In genomic region chr17:17679748-17680147, GRCh38 we compare ENCODE assay signal across 17 cellular contexts. TPM values are rescaled to one million over a fixed set of nuclear protein-coding genes. Genes with fewer than 3 reads are reported as not detected.
DNase-seq lines count a peak whose midpoint lies in the region; TF ChIP-seq lines count a peak whose summit lies in the region.
"Had no signal": no experiment of that assay in that cellular context is flagged by ENCODE, and none has a peak within 500 bp of the region (broad histone marks: within the 10 kb centered on the region; RNA-seq: fewer than 3 reads in every experiment).

No MANE protein-coding gene starts in this region.

- no peak overlapping the region for H3K14ac ChIP-seq in neuronal stem cell (ENCODE audit: low read length)

- H4K20me1 ChIP-seq in MM.1S (ENCODE audit: insufficient read depth, low read length), result no peaks in the 10 kb centered on the region

- no peak overlapping the region for H3K27ac Mint-ChIP-seq in activated CD4-positive, alpha-beta T cell treated with anti-CD3 and anti-CD28 coated beads, Interleukin-2, amount 10 ng/mL, durations not matched to agents 24 days and 14 days
- H3K27ac Mint-ChIP-seq in nephron, result peak overlapping the region in 1 of 3 experiments; percentile 37

- H3K36me3 ChIP-seq in neuronal stem cell (replicated peaks in 1 of 2; ENCODE audit: control insufficient read depth in 2 of 2, insufficient read depth in 2 of 2, low read length in 2 of 2) (peaks cover 0 to 8% of the 10 kb centered on the region in 2 donors), MM.1S (replicated peaks; ENCODE audit: insufficient read depth, low read length) (no peaks in the 10 kb centered on the region)

- peak overlapping the region; percentile 91 for H3K27ac ChIP-seq in RWPE1
- H3K27ac ChIP-seq in neuronal stem cell (replicated peaks; ENCODE audit: low read length), result no peak overlapping the region
- H3K27ac ChIP-seq in MM.1S (ENCODE audit: low read length), result no peak overlapping the region
- H3K27ac ChIP-seq: BLaER1, GM23248 had no signal

- no peak overlapping the region for H2BK120ac ChIP-seq in neuronal stem cell (ENCODE audit: low read depth, low read length)

- H2BK15ac ChIP-seq in neuronal stem cell (ENCODE audit: low read length), result peak overlapping the region; percentile 15

- no peak overlapping the region for H3K18ac ChIP-seq in neuronal stem cell (ENCODE audit: low read length)

- H2BK5ac ChIP-seq in neuronal stem cell (ENCODE audit: low read length), result no peak overlapping the region

- peak; percentile 55 for DNase-seq in activated CD4-positive, alpha-beta T cell treated with anti-CD3 and anti-CD28 coated beads, Interleukin-2, amount 10 ng/mL, durations not matched to agents 24 days and 14 days
- DNase-seq in activated CD4-positive, alpha-beta T cell treated with anti-CD3 and anti-CD28 coated beads for 1 hour, result no peak
- DNase-seq in RWPE1 (ENCODE audit: low spot score), result no peak
- DNase-seq in neuronal stem cell (ENCODE audit: low spot score), result no peak
- no peak for DNase-seq in NCI-H1092 treated with DMSO at 0.1 percent for 48 hours (lab: John Stamatoyannopoulos, UW)
- DNase-seq in anterior cingulate cortex (lab: John Stamatoyannopoulos, UW), result no peak
- no peak for DNase-seq in MM.1S
- DNase-seq: Calu3; CD4-positive, alpha-beta memory T cell; COR-L47; DMS79 treated with DMSO at 0.1 percent for 48 hours; GF-D8; GM23248; H7; HCEC 1CT had no signal

- H3K23ac ChIP-seq in neuronal stem cell (ENCODE audit: low read depth, low read length, poor library complexity), result no peak overlapping the region

- peak overlapping the region; percentile 0 for H2AK5ac ChIP-seq in neuronal stem cell (ENCODE audit: low read depth, low read length)

- H3K4me3 ChIP-seq in neuronal stem cell (ENCODE audit: low read length in 2 of 2) (no peak overlapping the region), MM.1S (ENCODE audit: low read length) (no peak overlapping the region)
- H3K4me3 ChIP-seq: BLaER1, GM23248 had no signal

- no peaks in the 10 kb centered on the region for H3K9me3 Mint-ChIP-seq in activated CD4-positive, alpha-beta T cell treated with anti-CD3 and anti-CD28 coated beads, Interleukin-2, amount 10 ng/mL, durations not matched to agents 24 days and 14 days
- H3K9me3 Mint-ChIP-seq in nephron, result no peaks in the 10 kb centered on the region
- H3K9me3 Mint-ChIP-seq: CD4-positive, alpha-beta memory T cell had no signal

- H3K27me3 ChIP-seq in neuronal stem cell (ENCODE audit: control insufficient read depth in 3 of 3, insufficient read depth in 3 of 3, low read depth in 1 of 3, low read length in 3 of 3) (peaks cover 0 to 19% (median 0%) of the 10 kb centered on the region in 3 experiments), MM.1S (replicated peaks; ENCODE audit: insufficient read depth, low read length) (no peaks in the 10 kb centered on the region)
- H3K27me3 ChIP-seq: BLaER1 had no signal

- H4K8ac ChIP-seq in neuronal stem cell (ENCODE audit: low read depth, low read length), result no peak overlapping the region

- POLR2A ChIA-PET in RWPE1 (lab: Yijun Ruan, JAX; ENCODE audit: low non-redundant PET), result interaction anchor here (0.8 kb wide), 1 partner anchor 13 kb away, joined by 3 read pairs; no protein-coding TSS in a partner anchor

- CTCF ChIA-PET in RWPE1 (lab: Yijun Ruan, JAX), result interaction anchor here (1.1 to 1.3 kb wide), 2 partner anchors 7 to 182 kb away, joined by 3 to 4 read pairs; no protein-coding TSS in a partner anchor

- H3K27me3 Mint-ChIP-seq in activated CD4-positive, alpha-beta T cell treated with anti-CD3 and anti-CD28 coated beads, Interleukin-2, amount 10 ng/mL, durations not matched to agents 24 days and 14 days, result peaks cover 15% of the 10 kb centered on the region
- H3K27me3 Mint-ChIP-seq in nephron (ENCODE audit: low read depth), result peaks cover 25% of the 10 kb centered on the region

- no peak overlapping the region for H3K4ac ChIP-seq in neuronal stem cell (ENCODE audit: low read length)

- H4K91ac ChIP-seq in neuronal stem cell (ENCODE audit: low read depth, low read length, poor library complexity), result no peak overlapping the region

- no peak overlapping the region for H2AFZ ChIP-seq in neuronal stem cell (ENCODE audit: low read length)
- no peak overlapping the region for H2AFZ ChIP-seq in MM.1S (ENCODE audit: low read length)
- H2AFZ ChIP-seq: GM23248 had no signal

- H3K4me1 Mint-ChIP-seq in activated CD4-positive, alpha-beta T cell treated with anti-CD3 and anti-CD28 coated beads, Interleukin-2, amount 10 ng/mL, durations not matched to agents 24 days and 14 days, result peaks cover 28% of the 10 kb centered on the region
- H3K4me1 Mint-ChIP-seq in nephron, result peaks cover 36% of the 10 kb centered on the region

- H3K36me3 Mint-ChIP-seq in activated CD4-positive, alpha-beta T cell treated with anti-CD3 and anti-CD28 coated beads, Interleukin-2, amount 10 ng/mL, durations not matched to agents 24 days and 14 days (ENCODE audit: low read depth), result peaks cover 1% of the 10 kb centered on the region
- H3K36me3 Mint-ChIP-seq in nephron (ENCODE audit: low read depth), result no peaks in the 10 kb centered on the region

- TF ChIP-seq CTCF in RWPE1 (conservative IDR thresholded peaks at IDR 0.05; ENCODE audit: low read depth), result no peak
- TF ChIP-seq CTCF in nephron (IDR thresholded peaks at IDR 0.05; ENCODE audit: unreplicated experiment in 3 of 3), result no peak
- TF ChIP-seq CTCF in MM.1S (IDR thresholded peaks at IDR 0.05; ENCODE audit: low read length), result no peak

- H3K9ac ChIP-seq in neuronal stem cell (ENCODE audit: low read depth, low read length, poor library complexity) (no peak overlapping the region), MM.1S (ENCODE audit: low read length) (no peak overlapping the region)
- H3K9ac ChIP-seq: BLaER1, GM23248 had no signal

- H3K9me3 ChIP-seq in neuronal stem cell (replicated peaks in 1 of 2; ENCODE audit: control insufficient read depth in 2 of 2, insufficient read depth in 1 of 2, low read depth in 1 of 2, low read length in 2 of 2) (no peaks in the 10 kb centered on the region), MM.1S (replicated peaks; ENCODE audit: insufficient read depth, low read length) (no peaks in the 10 kb centered on the region)
- H3K9me3 ChIP-seq: BLaER1 had no signal

- intact Hi-C loops in activated CD4-positive, alpha-beta T cell treated with anti-CD3 and anti-CD28 coated beads, Interleukin-2, amount 10 ng/mL, durations not matched to agents 24 days and 14 days (cut with micrococcal nuclease), result loop anchor here (2.0 to 10.0 kb wide), 4 partner anchors 43 to 293 kb away; partner anchors contain the start of genes DRC3 and TOM1L2

- WGBS in neuronal stem cell (ENCODE audit: extremely low coverage in 2 of 2, insufficient read length in 2 of 2, insufficient replicate concordance in 1 of 2), 2 donors, result no CpG with 5 or more reads among the region's 6 CpGs

- no peak overlapping the region for H3K4me3 Mint-ChIP-seq in activated CD4-positive, alpha-beta T cell treated with anti-CD3 and anti-CD28 coated beads, Interleukin-2, amount 10 ng/mL, durations not matched to agents 24 days and 14 days
- H3K4me3 Mint-ChIP-seq in nephron, result peak overlapping the region; percentile 39 to 50 (median 40)

- peaks cover 4% of the 10 kb centered on the region for H3K79me1 ChIP-seq in neuronal stem cell (ENCODE audit: low read depth, low read length)

- H3K79me2 ChIP-seq in MM.1S (ENCODE audit: low read length), result peaks cover 31% of the 10 kb centered on the region

- H3K4me1 ChIP-seq in neuronal stem cell (ENCODE audit: control insufficient read depth in 2 of 2, insufficient read depth in 1 of 2, low read depth in 1 of 2, low read length in 2 of 2), result peaks cover 15 to 26% of the 10 kb centered on the region in 2 donors
- H3K4me1 ChIP-seq in MM.1S (ENCODE audit: low read length), result peaks cover 26% of the 10 kb centered on the region

- H3K9me2 ChIP-seq in MM.1S (replicated peaks; ENCODE audit: insufficient read depth, low read length), result no peaks in the 10 kb centered on the region

- no peak overlapping the region for H2BK12ac ChIP-seq in neuronal stem cell (ENCODE audit: low read length)

- peaks cover 12% of the 10 kb centered on the region for H3F3A ChIP-seq in MM.1S (ENCODE audit: insufficient read depth, low read length)

- H3K4me2 ChIP-seq in neuronal stem cell (ENCODE audit: insufficient read depth, low read length, poor library complexity, severe bottlenecking) (no peak overlapping the region), MM.1S (ENCODE audit: low read depth, low read length) (no peak overlapping the region)
- H3K4me2 ChIP-seq: BLaER1 had no signal

RNA-seq across cellular contexts. Expression of gene RAI1, which starts 1.5 kb away (rescaled TPM):
- 30.1 and 34.5 TPM in 2 replicates for total RNA-seq in activated CD4-positive, alpha-beta T cell treated with anti-CD3 and anti-CD28 coated beads, Interleukin-2, amount 10 ng/mL, durations not matched to agents 24 days and 14 days
- polyA plus RNA-seq in neuronal stem cell (2013, experiment 1 of 2), result 15.1 TPM
- 16.0 TPM for polyA plus RNA-seq in neuronal stem cell (2013, experiment 2 of 2)
